ENCODE assay signal across 8 cellular contexts in the genomic region with DNA sequence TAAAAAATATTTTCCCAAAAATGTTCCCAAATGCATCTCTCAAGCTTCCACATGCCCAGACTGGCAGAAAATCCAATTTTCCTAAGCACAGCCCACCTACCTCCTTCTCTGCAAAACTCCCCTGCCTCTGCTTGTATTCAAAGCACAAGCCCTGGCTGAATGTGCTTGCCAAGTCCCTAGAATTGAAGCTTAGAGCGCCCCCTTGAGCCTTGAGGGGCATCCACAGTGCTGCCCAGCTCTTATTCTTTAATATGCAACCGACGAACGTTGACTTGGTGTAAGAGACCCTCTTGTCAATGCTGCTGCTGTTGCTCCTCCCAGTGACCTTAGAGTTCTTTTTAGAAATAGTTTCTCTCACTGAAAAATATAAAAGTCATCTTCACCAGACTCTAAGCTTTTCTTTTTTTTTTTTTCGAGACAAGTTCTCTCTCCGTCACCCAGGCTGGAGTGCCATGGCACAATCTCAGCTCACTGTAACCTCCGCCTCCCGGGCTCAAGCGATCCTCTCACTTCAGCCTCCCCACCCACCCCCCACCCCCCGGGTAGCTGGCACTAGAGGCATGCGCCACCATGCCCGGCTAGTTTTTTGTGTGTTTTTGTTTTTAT.
DNase-seq lines count a peak whose midpoint lies in the region; ATAC-seq and TF ChIP-seq lines count a peak whose summit lies in the region.

No MANE protein-coding gene starts in this region.

- H3K4me1 Mint-ChIP-seq in activated T-helper 17 cell treated with anti-CD3 and anti-CD28 coated beads, Interleukin-2, amount 50 U/mL, for 72 hours = no peaks in the 10 kb centered on the region

- H3K4me3 Mint-ChIP-seq in activated T-helper 17 cell treated with anti-CD3 and anti-CD28 coated beads, Interleukin-2, amount 50 U/mL, for 72 hours = no peak overlapping the region

- no peak overlapping the region for H3K27ac Mint-ChIP-seq in activated T-helper 17 cell treated with anti-CD3 and anti-CD28 coated beads, Interleukin-2, amount 50 U/mL, for 72 hours

- peak; percentile 81 for ATAC-seq in activated T-helper 17 cell treated with anti-CD3 and anti-CD28 coated beads, Interleukin-2, amount 50 U/mL, for 72 hours (replicated peaks)
- no peak for ATAC-seq in HG03460 (IDR thresholded peaks at IDR 0.05; ENCODE audit: unreplicated experiment)

- no peaks in the 10 kb centered on the region for H3K9me3 Mint-ChIP-seq in activated T-helper 17 cell treated with anti-CD3 and anti-CD28 coated beads, Interleukin-2, amount 50 U/mL, for 72 hours

- CTCF ChIA-PET in RWPE1 (lab: Yijun Ruan, JAX) = interaction anchor here (0.5 to 1.9 kb wide), 13 partner anchors 9 to 377 kb away, joined by 3 to 13 read pairs (median 3); no protein-coding TSS in a partner anchor

- H3K4me3 ChIP-seq in foreskin fibroblast (ENCODE audit: low read depth in 1 of 2, low read length in 2 of 2) = no peak overlapping the region

- TF ChIP-seq CTCF in GM10266 (IDR thresholded peaks at IDR 0.05; ENCODE audit: control insufficient read depth, insufficient read depth, low read depth, missing control alignments) (peak; percentile 82), RWPE1 (conservative IDR thresholded peaks at IDR 0.05; ENCODE audit: low read depth) (peak; percentile 83), foreskin fibroblast (IDR thresholded peaks at IDR 0.05; ENCODE audit: low read depth, low read length) (peak; percentile 85)

- peaks cover 3% of the 10 kb centered on the region for H3K27me3 Mint-ChIP-seq in activated T-helper 17 cell treated with anti-CD3 and anti-CD28 coated beads, Interleukin-2, amount 50 U/mL, for 72 hours

- no peak overlapping the region for H3K27ac ChIP-seq in RWPE1

- H3K36me3 Mint-ChIP-seq in activated T-helper 17 cell treated with anti-CD3 and anti-CD28 coated beads, Interleukin-2, amount 50 U/mL, for 72 hours (ENCODE audit: low read depth) = no peaks in the 10 kb centered on the region

- peak; percentile 84 for DNase-seq in GM10266 (ENCODE audit: extremely low spot score)
- peak; percentile 89 to 91 for DNase-seq in Kasumi-1 (lab: John Stamatoyannopoulos, UW)
- peak; percentile 46 for DNase-seq in RWPE1 (ENCODE audit: low spot score)
- peak; percentile 47 to 85 for DNase-seq in foreskin fibroblast
- DNase-seq in nucleus accumbens (lab: John Stamatoyannopoulos, UW) = peak in 50 of 56 donors; percentile 3 to 85 (median 38)
- peak; percentile 93 for DNase-seq in superior temporal gyrus (ENCODE audit: extremely low spot score)

- POLR2A ChIA-PET in RWPE1 (lab: Yijun Ruan, JAX; ENCODE audit: low non-redundant PET) = interaction anchor here (0.6 kb wide), 1 partner anchor 65 kb away, joined by 3 read pairs; no protein-coding TSS in a partner anchor

Comparison
In these comparisons a context has a peak if more than half of its experiments do, and no peak if none do; other contexts are left out.
1. DNase-seq: peak in every context shown above with its lines; median percentile 93 in superior temporal gyrus; 90 in Kasumi-1; 84 in GM10266; 66 in foreskin fibroblast; 46 in RWPE1; 38 in nucleus accumbens.